16 cellular contexts compared by ENCODE assay signal in genomic region chr2:128610496-128610895, GRCh38.
DNase-seq lines count a peak whose midpoint lies in the region; ATAC-seq and TF ChIP-seq lines count a peak whose summit lies in the region.
"Had no signal": no experiment of that assay in that cellular context is flagged by ENCODE, and none has a peak within 500 bp of the region (broad histone marks: within the 10 kb centered on the region; RNA-seq: fewer than 3 reads in every experiment).

No MANE protein-coding gene starts in this region.

- no peaks in the 10 kb centered on the region for H3K36me3 Mint-ChIP-seq in nephron progenitor cell (ENCODE audit: low read depth)
- H3K36me3 Mint-ChIP-seq: CD8-positive, alpha-beta T cell had no signal

- peaks cover 4% of the 10 kb centered on the region for H3K27me3 ChIP-seq in left ventricle myocardium inferior (ENCODE audit: low read depth)

- in situ Hi-C loops in GM13976 (cut with MboI; ENCODE audit: low sequenced_read_pairs, unreplicated experiment): no loop called here

- peaks cover 34% of the 10 kb centered on the region for H3K4me1 Mint-ChIP-seq in nephron progenitor cell

- H3K9me3 ChIP-seq in left ventricle myocardium inferior (replicated peaks): no peaks in the 10 kb centered on the region
- H3K9me3 ChIP-seq: A549, HAP-1 had no signal

- no peaks in the 10 kb centered on the region for H3K36me3 ChIP-seq in left ventricle myocardium inferior
- H3K36me3 ChIP-seq: HAP-1 had no signal

- ATAC-seq in Right ventricle myocardium superior (ENCODE audit: poor library complexity) (no peak), sciatic nerve (no peak)
- ATAC-seq: A549; CD8-positive, alpha-beta T cell had no signal

- peak overlapping the region; percentile 17 for H3K27ac Mint-ChIP-seq in nephron progenitor cell
- H3K27ac Mint-ChIP-seq: CD8-positive, alpha-beta T cell had no signal

- H3K9me3 Mint-ChIP-seq in nephron progenitor cell: no peaks in the 10 kb centered on the region
- H3K9me3 Mint-ChIP-seq: CD8-positive, alpha-beta T cell had no signal

- TF ChIP-seq CTCF in left ventricle myocardium inferior (IDR thresholded peaks at IDR 0.05; ENCODE audit: borderline replicate concordance) (no peak), nephron progenitor cell (IDR thresholded peaks at IDR 0.05) (no peak), GM13976 (IDR thresholded peaks at IDR 0.05; ENCODE audit: borderline replicate concordance, control extremely low read depth, extremely low read depth, insufficient read depth, missing control alignments) (no peak)

- DNase-seq in Right ventricle myocardium superior (peak; percentile 26), left ventricle myocardium inferior (no peak), nephron progenitor cell (no peak), sciatic nerve (ENCODE audit: low spot score) (peak; percentile 27), GM13976 (ENCODE audit: low spot score) (no peak), islet precursor cell (no peak)
- no peak for DNase-seq in activated CD4-positive, alpha-beta T cell treated with anti-CD3 and anti-CD28 coated beads, Interleukin-2, amount 50 U/mL, for 4 hours
- DNase-seq: AML-193; Calu3; CD8-positive, alpha-beta T cell; DMS79 treated with DMSO at 0.1 percent for 48 hours; GF-D8; GM23248 had no signal

- intact Hi-C loops in Right ventricle myocardium superior (cut with DNase I): no loop called here
- intact Hi-C loops in left ventricle myocardium inferior (cut with micrococcal nuclease): no loop called here
- intact Hi-C loops in sciatic nerve (cut with DNase I): no loop called here

- peaks cover 4% of the 10 kb centered on the region for H3K27me3 Mint-ChIP-seq in nephron progenitor cell (ENCODE audit: low read depth, poor library complexity)

- no peaks in the 10 kb centered on the region for H3K4me1 ChIP-seq in left ventricle myocardium inferior
- H3K4me1 ChIP-seq: A549, HAP-1 had no signal

- H3K27ac ChIP-seq in left ventricle myocardium inferior (replicated peaks): no peak overlapping the region
- H3K27ac ChIP-seq: 22Rv1, A549, GM23248 had no signal

- H3K4me3 Mint-ChIP-seq in nephron progenitor cell: no peak overlapping the region
- H3K4me3 Mint-ChIP-seq: CD8-positive, alpha-beta T cell had no signal

- no peak overlapping the region for H3K4me3 ChIP-seq in left ventricle myocardium inferior
- H3K4me3 ChIP-seq: A549, GM23248, HAP-1 had no signal

Comparison
In these comparisons a context has a peak if more than half of its experiments do, and no peak if none do; other contexts are left out.
1. DNase-seq: peak in Right ventricle myocardium superior (single experiment) and sciatic nerve (single experiment); none in left ventricle myocardium inferior (single experiment), nephron progenitor cell (single experiment), GM13976 (single experiment), activated CD4-positive, alpha-beta T cell treated with anti-CD3 and anti-CD28 coated beads, Interleukin-2, amount 50 U/mL, for 4 hours (0 of 2) and islet precursor cell (single experiment).